Comparison of ENCODE assay signal across 9 cellular contexts in the genomic region with DNA sequence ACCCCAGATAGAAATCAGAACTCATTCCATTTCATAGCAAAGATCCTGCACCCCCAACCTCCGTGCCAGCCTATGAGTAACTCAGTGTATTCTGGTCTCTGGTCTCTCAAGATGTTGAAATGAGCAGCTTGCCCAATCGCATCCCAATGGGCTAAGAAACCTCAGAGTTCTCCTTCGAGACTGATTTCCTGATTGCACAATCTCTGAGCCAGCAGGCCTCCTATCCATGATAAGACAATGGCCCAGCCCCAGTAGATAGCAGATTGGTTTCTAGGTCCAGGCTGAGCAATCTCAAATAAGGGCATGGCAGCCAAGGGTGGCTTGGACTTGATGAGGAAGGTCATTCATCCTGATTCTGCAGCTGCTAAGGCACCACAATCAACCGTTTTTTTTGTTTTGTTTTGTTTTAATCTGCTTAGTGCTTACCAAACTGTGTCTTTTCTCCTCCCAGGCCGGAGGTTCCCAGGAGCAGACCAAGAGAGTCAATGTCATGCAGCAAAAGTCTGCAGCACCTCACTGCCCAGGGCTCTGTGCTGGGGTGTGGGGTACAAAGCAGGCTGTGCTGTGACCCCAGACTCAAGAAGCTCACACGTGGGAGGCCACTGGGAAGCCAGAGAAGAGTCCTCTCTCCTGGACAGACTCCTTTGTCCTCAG.
A peak's percentile ranks its signal among the peaks of the same experiment; 100 is the strongest.
DNase-seq lines count a peak whose midpoint lies in the region; ATAC-seq and TF ChIP-seq lines count a peak whose summit lies in the region.
"Had no signal": no experiment of that assay in that cellular context is flagged by ENCODE, and none has a peak within 500 bp of the region (broad histone marks: within the 10 kb centered on the region; RNA-seq: fewer than 3 reads in every experiment).

No MANE protein-coding gene starts in this region.

- TF ChIP-seq CTCF in astrocyte of the spinal cord (IDR thresholded peaks at IDR 0.05; ENCODE audit: low read depth, low read length) (no peak), upper lobe of left lung (IDR thresholded peaks at IDR 0.05) (no peak)

- DNase-seq in LHCN-M2 (ENCODE audit: low read depth) (peak; percentile 98), astrocyte of the spinal cord (ENCODE audit: low read depth, low spot score) (peak; percentile 22), iris pigment epithelial cell (ENCODE audit: low read depth) (peak; percentile 98), upper lobe of left lung (peak in 1 of 2 donors; percentile 87), superior temporal gyrus (ENCODE audit: extremely low spot score) (no peak)
- DNase-seq: MM.1S had no signal

- H3K27me3 ChIP-seq in upper lobe of left lung: no peaks in the 10 kb centered on the region

- H3K36me3 ChIP-seq in upper lobe of left lung: no peaks in the 10 kb centered on the region

- no peak overlapping the region for H3K4me3 ChIP-seq in astrocyte of the spinal cord (ENCODE audit: low read depth, low read length)
- no peak overlapping the region for H3K4me3 ChIP-seq in upper lobe of left lung

- peaks cover 0 to 11% (median 7%) of the 10 kb centered on the region in 4 donors for H3K9me3 ChIP-seq in upper lobe of left lung

- peaks cover 0 to 14% (median 12%) of the 10 kb centered on the region in 4 donors for H3K4me1 ChIP-seq in upper lobe of left lung

- ATAC-seq in upper lobe of left lung (ENCODE audit: low FRiP score in 2 of 2) (peak; percentile 59 to 89), GM19023 (IDR thresholded peaks at IDR 0.05; ENCODE audit: unreplicated experiment) (no peak), GM19035 (IDR thresholded peaks at IDR 0.05; ENCODE audit: unreplicated experiment) (no peak)
- ATAC-seq: SK-N-SH treated with all-trans-retinoic acid at 6 μM for 48 hours had no signal

- no peak overlapping the region for H3K27ac ChIP-seq in upper lobe of left lung

- in situ Hi-C loops in astrocyte of the spinal cord (cut with HindIII; ENCODE audit: low sequenced_read_pairs): no loop called here

- TF ChIP-seq EP300 in upper lobe of left lung (IDR thresholded peaks at IDR 0.05): no peak

- no peak for TF ChIP-seq POLR2A in upper lobe of left lung (IDR thresholded peaks at IDR 0.05)

- WGBS in upper lobe of left lung, 2 donors: 52 to 62% methylated on average over 4 to 6 of the region's 6 CpGs

Comparison
In these comparisons a context has a peak if more than half of its experiments do, and no peak if none do; other contexts are left out.
1. ATAC-seq: peak in upper lobe of left lung (2 of 2); none in GM19023 (single experiment) and GM19035 (single experiment).